13 cellular contexts compared by ENCODE assay signal in genomic region chr11:12137005-12137690, GRCh38. TPM values are rescaled to one million over a fixed set of nuclear protein-coding genes. Genes with fewer than 3 reads are reported as not detected.
DNase-seq lines count a peak whose midpoint lies in the region; ATAC-seq and TF ChIP-seq lines count a peak whose summit lies in the region.
"Had no signal": no experiment of that assay in that cellular context is flagged by ENCODE, and none has a peak within 500 bp of the region (broad histone marks: within the 10 kb centered on the region; RNA-seq: fewer than 3 reads in every experiment).

No MANE protein-coding gene starts in this region.

- H3K27ac ChIP-seq in RWPE1 (peak overlapping the region; percentile 51), esophagus squamous epithelium (peak overlapping the region; percentile 70 to 83 (median 78))
- H3K27ac ChIP-seq: SJCRH30 had no signal

- POLR2A ChIA-PET in RWPE1 (lab: Yijun Ruan, JAX; ENCODE audit: low non-redundant PET), result interaction anchor here (0.8 kb wide), 1 partner anchor 51 kb away, joined by 3 read pairs; no protein-coding TSS in a partner anchor

- TF ChIP-seq CTCF in GM13977 (IDR thresholded peaks at IDR 0.05; ENCODE audit: extremely low read depth, insufficient read depth, missing control alignments) (no peak), RWPE1 (conservative IDR thresholded peaks at IDR 0.05; ENCODE audit: low read depth) (no peak), esophagus squamous epithelium (IDR thresholded peaks at IDR 0.05) (peak in 1 of 6 experiments; percentile 3)

- peak overlapping the region in 1 of 4 donors; percentile 6 for H3K4me3 ChIP-seq in esophagus squamous epithelium
- H3K4me3 ChIP-seq: SJCRH30 had no signal

- 35 to 58% methylated on average over 6 to 9 of the region's 12 CpGs for WGBS in esophagus squamous epithelium, 2 donors

- in situ Hi-C loops in GM13977 (cut with MboI; ENCODE audit: low pct_unique_long_range_greater_than_20kb, low sequenced_read_pairs, unreplicated experiment), result no loop called here

- DNase-seq in GM13977 (ENCODE audit: low spot score) (peak; percentile 24), RWPE1 (ENCODE audit: low spot score) (no peak), esophagus squamous epithelium (lab: John Stamatoyannopoulos, UW) (no peak), sciatic nerve (ENCODE audit: low spot score) (no peak), A172 (ENCODE audit: low spot score) (no peak), MV-4-11 (lab: John Stamatoyannopoulos, UW) (no peak), SKM-1 treated with dmso at 0.1 percent for 144 hours (lab: John Stamatoyannopoulos, UW; ENCODE audit: unreplicated experiment) (no peak)
- DNase-seq: Calu3, erythroblast, islet precursor cell, NCI-H2081 treated with DMSO at 0.1 percent for 48 hours, SJCRH30 had no signal

- CTCF ChIA-PET in RWPE1 (lab: Yijun Ruan, JAX), result no interaction called here

- no peaks in the 10 kb centered on the region for H3K9me3 ChIP-seq in esophagus squamous epithelium
- H3K9me3 ChIP-seq: SJCRH30 had no signal

- intact Hi-C loops in esophagus squamous epithelium (cut with DNase I), result no loop called here
- intact Hi-C loops in sciatic nerve (cut with DNase I), result no loop called here

- peaks cover 31 to 80% (median 42%) of the 10 kb centered on the region in 3 donors for H3K4me1 ChIP-seq in esophagus squamous epithelium
- H3K4me1 ChIP-seq: SJCRH30 had no signal

- no peaks in the 10 kb centered on the region for H3K27me3 ChIP-seq in esophagus squamous epithelium
- H3K27me3 ChIP-seq: SJCRH30 had no signal

- no peak for TF ChIP-seq POLR2A in esophagus squamous epithelium (IDR thresholded peaks at IDR 0.05)

- no peaks in the 10 kb centered on the region for H3K36me3 ChIP-seq in esophagus squamous epithelium
- H3K36me3 ChIP-seq: SJCRH30 had no signal

- ATAC-seq in sciatic nerve, result peak; percentile 7
- no peak for ATAC-seq in HG02981 (IDR thresholded peaks at IDR 0.05; ENCODE audit: unreplicated experiment)

RNA-seq across cellular contexts. Expression of gene MICAL2, which starts 26.8 kb away (rescaled TPM):
- 10 to 100 TPM; 10.1 to 49.0 (median 19.8) TPM for total RNA-seq in esophagus squamous epithelium
- 92.4 TPM for total RNA-seq in sciatic nerve
- total RNA-seq in A172 (2014; rRNA removed; shearing (Covaris generic)), result 95.3 and 148 TPM in 2 replicates
